ENCODE assay signal across 24 cellular contexts in genomic region chr22:49147617-49148175, GRCh38.
"Had no signal": no experiment of that assay in that cellular context is flagged by ENCODE, and none has a peak within 500 bp of the region (broad histone marks: within the 10 kb centered on the region; RNA-seq: fewer than 3 reads in every experiment).

No MANE protein-coding gene starts in this region.

- DNase-seq: hypothalamus; immature natural killer cell; left ventricle myocardium inferior; naive thymus-derived CD8-positive, alpha-beta T cell; ovary; small intestine; stimulated activated CD4-positive, alpha-beta T cell treated with anti-CD3 and anti-CD28 coated beads, Interleukin-1b, Interleukin-23, amount 100 ng/mL, for 48 hours; stimulated activated CD4-positive, alpha-beta T cell treated with anti-CD3 and anti-CD28 coated beads, Interleukin-2, amount 100 ng/mL, for 48 hours; stimulated activated CD4-positive, alpha-beta T cell treated with anti-CD3 and anti-CD28 coated beads, Interleukin-4, amount 100 ng/mL, for 4 hours; stimulated activated naive B cell treated with anti-CD40 and anti-IgM and Interleukin-4, amounts not matched to agents 10 μg/mL and 1 μg/mL and 100 μg/mL, for 72 hours; stimulated activated naive CD8-positive, alpha-beta T cell treated with anti-CD3 and anti-CD28 coated beads, Interleukin-15, Interleukin-2, amounts not matched to agents 100 U/mL and 50 U/mL, for 24 hours; stomach; testis; thyroid gland; transverse colon; upper lobe of left lung had no signal

- H3K27ac ChIP-seq: heart left ventricle, left ventricle myocardium inferior, ovary, right atrium auricular region, stomach, testis, thyroid gland, transverse colon, upper lobe of left lung, vagina had no signal

- H3K27ac Mint-ChIP-seq: immature natural killer cell; nephron; progenitor cell of endocrine pancreas; stimulated activated naive B cell treated with anti-CD40 and anti-IgM and Interleukin-4, amounts not matched to agents 10 μg/mL and 1 μg/mL and 100 μg/mL, for 72 hours had no signal

- H3K9me3 ChIP-seq: ovary, right atrium auricular region, stomach, testis, thyroid gland, transverse colon, upper lobe of left lung, vagina had no signal

- H3K36me3 Mint-ChIP-seq: immature natural killer cell; naive thymus-derived CD8-positive, alpha-beta T cell; stimulated activated naive B cell treated with anti-CD40 and anti-IgM and Interleukin-4, amounts not matched to agents 10 μg/mL and 1 μg/mL and 100 μg/mL, for 72 hours had no signal

- H3K27me3 ChIP-seq: ovary, right atrium auricular region, testis, thyroid gland, transverse colon, upper lobe of left lung, vagina had no signal

- H3K36me3 ChIP-seq: heart left ventricle, left ventricle myocardium inferior, ovary, right atrium auricular region, stomach, thyroid gland, transverse colon, upper lobe of left lung, vagina had no signal

- H3K4me1 Mint-ChIP-seq: immature natural killer cell; naive thymus-derived CD8-positive, alpha-beta T cell; nephron; stimulated activated naive B cell treated with anti-CD40 and anti-IgM and Interleukin-4, amounts not matched to agents 10 μg/mL and 1 μg/mL and 100 μg/mL, for 72 hours had no signal

- H3K4me3 Mint-ChIP-seq: immature natural killer cell; naive thymus-derived CD8-positive, alpha-beta T cell; nephron; neural crest cell; stimulated activated naive B cell treated with anti-CD40 and anti-IgM and Interleukin-4, amounts not matched to agents 10 μg/mL and 1 μg/mL and 100 μg/mL, for 72 hours had no signal

- H3K9me3 Mint-ChIP-seq: immature natural killer cell; naive thymus-derived CD8-positive, alpha-beta T cell; stimulated activated naive B cell treated with anti-CD40 and anti-IgM and Interleukin-4, amounts not matched to agents 10 μg/mL and 1 μg/mL and 100 μg/mL, for 72 hours had no signal

- H3K4me1 ChIP-seq: heart left ventricle, left ventricle myocardium inferior, right atrium auricular region, stomach, testis, thyroid gland, transverse colon, upper lobe of left lung, vagina had no signal

- H3K4me3 ChIP-seq: heart left ventricle, left ventricle myocardium inferior, lung, ovary, right atrium auricular region, stomach, testis, thyroid gland, transverse colon, upper lobe of left lung, vagina had no signal

- ATAC-seq: heart left ventricle; naive thymus-derived CD8-positive, alpha-beta T cell; sciatic nerve; stimulated activated naive B cell treated with anti-CD40 and anti-IgM and Interleukin-4, amounts not matched to agents 10 μg/mL and 1 μg/mL and 100 μg/mL, for 72 hours; stimulated activated naive CD8-positive, alpha-beta T cell treated with anti-CD3 and anti-CD28 coated beads, Interleukin-15, Interleukin-2, amounts not matched to agents 100 U/mL and 50 U/mL, for 24 hours had no signal
